ENCODE assay signal across 27 cellular contexts in genomic region chr12:112208511-112208910, GRCh38.
"Had no signal": no experiment of that assay in that cellular context is flagged by ENCODE, and none has a peak within 500 bp of the region (broad histone marks: within the 10 kb centered on the region; RNA-seq: fewer than 3 reads in every experiment).

No MANE protein-coding gene starts in this region.

- H3K27me3 Mint-ChIP-seq: naive thymus-derived CD4-positive, alpha-beta T cell; stimulated activated memory B cell treated with anti-CD40 and anti-IgM and Interleukin-4, amounts not matched to agents 10 μg/mL and 1 μg/mL and 100 μg/mL, for 72 hours; stimulated activated naive CD8-positive, alpha-beta T cell treated with anti-CD3 and anti-CD28 coated beads, Interleukin-15, Interleukin-2, amounts not matched to agents 100 ng/mL and 50 ng/mL, for 24 hours; type B pancreatic cell had no signal

- H3K4me3 Mint-ChIP-seq: naive thymus-derived CD4-positive, alpha-beta T cell; natural killer cell; nephron; neural progenitor cell; stimulated activated memory B cell treated with anti-CD40 and anti-IgM and Interleukin-4, amounts not matched to agents 10 μg/mL and 1 μg/mL and 100 μg/mL, for 72 hours; stimulated activated naive CD8-positive, alpha-beta T cell treated with anti-CD3 and anti-CD28 coated beads, Interleukin-15, Interleukin-2, amounts not matched to agents 100 ng/mL and 50 ng/mL, for 24 hours; type B pancreatic cell had no signal

- H3K4me1 ChIP-seq: neural progenitor cell, pancreas, psoas muscle, sigmoid colon, suprapubic skin, testis, tibial artery, transverse colon, upper lobe of right lung, uterus had no signal

- H2AFZ ChIP-seq: neural progenitor cell had no signal

- H3K9me3 ChIP-seq: neutrophil, pancreas, psoas muscle, right lobe of liver, sigmoid colon, suprapubic skin, testis, tibial artery, transverse colon, upper lobe of right lung, uterus had no signal

- H3K36me3 ChIP-seq: neural progenitor cell had no signal

- ATAC-seq: naive thymus-derived CD4-positive, alpha-beta T cell; natural killer cell; pancreas; psoas muscle; right cardiac atrium; stimulated activated memory B cell treated with anti-CD40 and anti-IgM and Interleukin-4, amounts not matched to agents 10 μg/mL and 1 μg/mL and 100 μg/mL, for 72 hours; upper lobe of right lung had no signal

- DNase-seq: naive thymus-derived CD4-positive, alpha-beta T cell; natural killer cell; nucleus accumbens; pancreas; psoas muscle; right cardiac atrium; sigmoid colon; small intestine; stimulated activated CD4-positive, alpha-beta T cell treated with anti-CD3 and anti-CD28 coated beads, Interleukin-15, amount 100 ng/mL, for 24 hours; stimulated activated CD4-positive, alpha-beta T cell treated with anti-CD3 and anti-CD28 coated beads, Interleukin-2, amount 100 ng/mL, for 24 hours; stimulated activated CD4-positive, alpha-beta T cell treated with anti-CD3 and anti-CD28 coated beads, Interleukin-2, amount 100 ng/mL, for 48 hours; stimulated activated CD4-positive, alpha-beta T cell treated with anti-CD3 and anti-CD28 coated beads, Interleukin-4, amount 100 ng/mL, for 24 hours; stimulated activated naive CD4-positive, alpha-beta T cell; substantia nigra; testis; tibial artery; transverse colon; upper lobe of right lung; uterus had no signal

- H3K27ac ChIP-seq: neural progenitor cell, neutrophil, pancreas, psoas muscle, sigmoid colon, suprapubic skin, testis, tibial artery, transverse colon, upper lobe of right lung, uterus had no signal

- H3K9ac ChIP-seq: neural progenitor cell had no signal

- H3K9me3 Mint-ChIP-seq: naive thymus-derived CD4-positive, alpha-beta T cell; natural killer cell; nephron; neural progenitor cell; stimulated activated memory B cell treated with anti-CD40 and anti-IgM and Interleukin-4, amounts not matched to agents 10 μg/mL and 1 μg/mL and 100 μg/mL, for 72 hours; stimulated activated naive CD8-positive, alpha-beta T cell treated with anti-CD3 and anti-CD28 coated beads, Interleukin-15, Interleukin-2, amounts not matched to agents 100 ng/mL and 50 ng/mL, for 24 hours; type B pancreatic cell had no signal

- FAIRE-seq: pancreas, small intestine had no signal

- H3K4me2 ChIP-seq: neural progenitor cell had no signal

- H3K4me1 Mint-ChIP-seq: nephron; neural progenitor cell; stimulated activated memory B cell treated with anti-CD40 and anti-IgM and Interleukin-4, amounts not matched to agents 10 μg/mL and 1 μg/mL and 100 μg/mL, for 72 hours had no signal

- H3K27ac Mint-ChIP-seq: nephron; neural progenitor cell; stimulated activated memory B cell treated with anti-CD40 and anti-IgM and Interleukin-4, amounts not matched to agents 10 μg/mL and 1 μg/mL and 100 μg/mL, for 72 hours; stimulated activated naive CD8-positive, alpha-beta T cell treated with anti-CD3 and anti-CD28 coated beads, Interleukin-15, Interleukin-2, amounts not matched to agents 100 ng/mL and 50 ng/mL, for 24 hours; type B pancreatic cell had no signal

- H3K4me3 ChIP-seq: neural progenitor cell, pancreas, psoas muscle, right lobe of liver, sigmoid colon, suprapubic skin, testis, tibial artery, transverse colon, upper lobe of right lung, uterus had no signal

- H3K27me3 ChIP-seq: neural progenitor cell, neutrophil, pancreas, right lobe of liver, sigmoid colon, suprapubic skin, testis, tibial artery, transverse colon, upper lobe of right lung, uterus had no signal
